ENCODE assay signal across 9 cellular contexts in genomic region chr1:94865369-94865768, GRCh38. TPM values are rescaled to one million over a fixed set of nuclear protein-coding genes. Genes with fewer than 3 reads are reported as not detected.
DNase-seq lines count a peak whose midpoint lies in the region; ATAC-seq and TF ChIP-seq lines count a peak whose summit lies in the region.
"Had no signal": no experiment of that assay in that cellular context is flagged by ENCODE, and none has a peak within 500 bp of the region (broad histone marks: within the 10 kb centered on the region; RNA-seq: fewer than 3 reads in every experiment).

No MANE protein-coding gene starts in this region.

- no peaks in the 10 kb centered on the region for H3K27me3 ChIP-seq in endodermal cell (ENCODE audit: control insufficient read depth, insufficient read depth, low read length, poor library complexity, severe bottlenecking)
- no peaks in the 10 kb centered on the region for H3K27me3 ChIP-seq in suprapubic skin

- no peak for TF ChIP-seq CTCF in endodermal cell (conservative IDR thresholded peaks at IDR 0.05)
- no peak for TF ChIP-seq CTCF in suprapubic skin (IDR thresholded peaks at IDR 0.05)

- WGBS in endodermal cell (ENCODE audit: insufficient coverage in 1 of 2, insufficient read length in 1 of 2), 2 experiments = 91 to 100% methylated on average over 2 to 4 of the region's 4 CpGs
- 14% methylated on average over 4 of the region's 4 CpGs for WGBS in suprapubic skin

- H3K27me3 Mint-ChIP-seq in endodermal cell (ENCODE audit: insufficient read depth) = no peaks in the 10 kb centered on the region

- peak overlapping the region; percentile 47 for H3K27ac ChIP-seq in endodermal cell (ENCODE audit: low read depth, low read length)
- peak overlapping the region; percentile 89 for H3K27ac ChIP-seq in suprapubic skin

- H3K36me3 Mint-ChIP-seq in endodermal cell (ENCODE audit: low read depth) = no peaks in the 10 kb centered on the region

- no peak for ATAC-seq in HG03354 (IDR thresholded peaks at IDR 0.05; ENCODE audit: poor library complexity, severe bottlenecking, unreplicated experiment)

- peaks cover 27% of the 10 kb centered on the region for H3K4me1 Mint-ChIP-seq in endodermal cell

- H3K4me1 ChIP-seq in endodermal cell (ENCODE audit: control insufficient read depth, insufficient read depth, low read length) (peaks cover 4% of the 10 kb centered on the region), suprapubic skin (peaks cover 43% of the 10 kb centered on the region)

- TF ChIP-seq POLR2A in suprapubic skin (IDR thresholded peaks at IDR 0.05) = no peak

- H3K4me3 ChIP-seq in endodermal cell (ENCODE audit: low read length) = no peak overlapping the region
- peak overlapping the region; percentile 21 for H3K4me3 ChIP-seq in suprapubic skin

- H3K4me3 Mint-ChIP-seq in endodermal cell = no peak overlapping the region

- no peaks in the 10 kb centered on the region for H3K36me3 ChIP-seq in endodermal cell (ENCODE audit: control insufficient read depth, insufficient read depth, low read length)
- no peaks in the 10 kb centered on the region for H3K36me3 ChIP-seq in suprapubic skin

- no peak for TF ChIP-seq EP300 in suprapubic skin (IDR thresholded peaks at IDR 0.05)

- H3K9ac ChIP-seq in endodermal cell (ENCODE audit: extremely low read depth, low read length, poor library complexity, severe bottlenecking) = no peak overlapping the region

- H3K9me3 ChIP-seq in endodermal cell (ENCODE audit: control insufficient read depth, low read length) (no peaks in the 10 kb centered on the region), suprapubic skin (no peaks in the 10 kb centered on the region)

- H3K9me3 Mint-ChIP-seq in endodermal cell = no peaks in the 10 kb centered on the region

- peak overlapping the region; percentile 14 for H3K27ac Mint-ChIP-seq in endodermal cell

- peak; percentile 6 for DNase-seq in NCI-H69 (lab: John Stamatoyannopoulos, UW)
- DNase-seq in endodermal cell = no peak
- DNase-seq in medulla oblongata (ENCODE audit: extremely low spot score) = peak; percentile 42
- no peak for DNase-seq in suprapubic skin (ENCODE audit: low spot score in 2 of 2)
- DNase-seq in activated T-cell treated with anti-CD3 and anti-CD28 coated beads, Interleukin-2, amount 50 U/mL, for 48 hours = no peak
- no peak for DNase-seq in NCI-H2107 (lab: John Stamatoyannopoulos, UW)
- DNase-seq in HPDE6-E6E7 (ENCODE audit: extremely low spot score) = no peak
- DNase-seq: activated T-cell treated with anti-CD3 and anti-CD28 coated beads, Interleukin-2, amount 50 U/mL, for 1 hour had no signal

RNA-seq across cellular contexts. Expression of gene SLC44A3, which starts 45.2 kb away (rescaled TPM):
- total RNA-seq in endodermal cell (1 to 10 TPM; 5.5 to 6.3 TPM), suprapubic skin (10 to 100 TPM in 2 of 4 donors, 1 to 10 TPM in 2; 7.6 to 15.5 (median 10.0) TPM)
- polyA plus RNA-seq in endodermal cell (2013, experiment 1 of 2) = 2.5 TPM
- polyA plus RNA-seq in endodermal cell (2013, experiment 2 of 2) = 2.8 TPM

Comparison
In these comparisons a context has a peak if more than half of its experiments do, and no peak if none do; other contexts are left out.
1. DNase-seq: peak in NCI-H69 (single experiment) and medulla oblongata (single experiment); none in endodermal cell (single experiment), suprapubic skin (0 of 2), activated T-cell treated with anti-CD3 and anti-CD28 coated beads, Interleukin-2, amount 50 U/mL, for 48 hours (0 of 2), NCI-H2107 (single experiment) and HPDE6-E6E7 (single experiment).